In genomic region chr16:58198739-58199411, GRCh38 we compare ENCODE assay signal across 8 cellular contexts. TPM values are rescaled to one million over a fixed set of nuclear protein-coding genes. Genes with fewer than 3 reads are reported as not detected.
DNase-seq lines count a peak whose midpoint lies in the region; ATAC-seq, FAIRE-seq and TF ChIP-seq lines count a peak whose summit lies in the region.

No MANE protein-coding gene starts in this region.

- peak overlapping the region; percentile 16 for H3K27ac Mint-ChIP-seq in activated CD8-positive, alpha-beta T cell treated with anti-CD3 and anti-CD28 coated beads for 36 hours

- intact Hi-C loops in activated CD8-positive, alpha-beta T cell treated with anti-CD3 and anti-CD28 coated beads for 36 hours (cut with micrococcal nuclease) = no loop called here
- intact Hi-C loops in colonic mucosa (cut with DNase I) = loop anchor here (5.0 kb wide), 1 partner anchor 172 kb away; the partner anchor contains the start of gene MMP15

- peak overlapping the region; percentile 72 for H3K4me3 Mint-ChIP-seq in activated CD8-positive, alpha-beta T cell treated with anti-CD3 and anti-CD28 coated beads for 36 hours

- peaks cover 6 to 16% of the 10 kb centered on the region in 2 experiments for H3K36me3 ChIP-seq in keratinocyte (ENCODE audit: control insufficient read depth in 2 of 2, extremely low read depth in 1 of 2, insufficient read depth in 2 of 2, low read length in 2 of 2)
- no peaks in the 10 kb centered on the region for H3K36me3 ChIP-seq in colonic mucosa

- no peak for DNase-seq in A549 (ENCODE audit: low read depth in 1 of 2, low spot score in 1 of 2)
- no peak for DNase-seq in GM19239 (ENCODE audit: insufficient read length, low spot score)
- no peak for DNase-seq in activated CD8-positive, alpha-beta T cell treated with anti-CD3 and anti-CD28 coated beads for 36 hours
- no peak for DNase-seq in keratinocyte (ENCODE audit: low read depth, low spot score)
- no peak for DNase-seq in colonic mucosa
- DNase-seq in SIG-M5 (lab: John Stamatoyannopoulos, UW) = no peak

- H2AFZ ChIP-seq in keratinocyte (ENCODE audit: control insufficient read depth, low read length) = peak overlapping the region; percentile 92

- FAIRE-seq in A549 (lab: Jason Lieb, UNC) (no peak), GM19239 (lab: Jason Lieb, UNC) (peak; percentile 18), keratinocyte (lab: Jason Lieb, UNC) (no peak)

- no peaks in the 10 kb centered on the region for H4K20me1 ChIP-seq in keratinocyte (ENCODE audit: control insufficient read depth, extremely low read depth, insufficient read depth, low read length)

- TF ChIP-seq POLR2A in A549 (IDR thresholded peaks at IDR 0.05; ENCODE audit: low read length) = no peak

- no peaks in the 10 kb centered on the region for H3K27me3 ChIP-seq in keratinocyte (ENCODE audit: control insufficient read depth, extremely low read depth, insufficient read depth, low read length)
- no peaks in the 10 kb centered on the region for H3K27me3 ChIP-seq in colonic mucosa

- dilution Hi-C loops in keratinocyte (cut with MboI; ENCODE audit: extremely low pct_ligation_motif_present, low sequenced_read_pairs) = no loop called here

- no peaks in the 10 kb centered on the region for H3K9me3 Mint-ChIP-seq in activated CD8-positive, alpha-beta T cell treated with anti-CD3 and anti-CD28 coated beads for 36 hours

- H3K9ac ChIP-seq in keratinocyte (ENCODE audit: control insufficient read depth, extremely low read depth, insufficient read depth, low read length) = no peak overlapping the region
- H3K9ac ChIP-seq in colonic mucosa (ENCODE audit: low read depth in 2 of 2, low read length in 2 of 2) = no peak overlapping the region

- no peak for TF ChIP-seq EP300 in A549 (IDR thresholded peaks at IDR 0.05)

- H3K4me3 ChIP-seq in A549 = peak overlapping the region; percentile 95; the same call in 1 of the 3 replicates
- H3K4me3 ChIP-seq in keratinocyte (ENCODE audit: control insufficient read depth in 2 of 3, extremely low read depth in 1 of 3, insufficient read depth in 2 of 3, low read depth in 1 of 3, low read length in 3 of 3) = peak overlapping the region in 1 of 3 experiments; percentile 71
- no peak overlapping the region for H3K4me3 ChIP-seq in colonic mucosa

- H3K27ac ChIP-seq in A549 = peak overlapping the region in 1 of 2 experiments; percentile 97; a peak in 4 of 6 replicates
- H3K27ac ChIP-seq in keratinocyte (ENCODE audit: control insufficient read depth, insufficient read depth, low read length) = no peak overlapping the region
- no peak overlapping the region for H3K27ac ChIP-seq in colonic mucosa

- TF ChIP-seq RAD21 in A549 (conservative IDR thresholded peaks at IDR 0.05 in 1 of 2, IDR thresholded peaks at IDR 0.05 in 1 of 2) = no peak

- 82% methylated on average over 3 of the region's 3 CpGs for WGBS in A549 (ENCODE audit: missing lambda C conversion rate)

- no peaks in the 10 kb centered on the region for H3K9me1 ChIP-seq in keratinocyte (ENCODE audit: control insufficient read depth, extremely low read depth, insufficient read depth, low read length)

- peaks cover 9% of the 10 kb centered on the region for H3K27me3 Mint-ChIP-seq in activated CD8-positive, alpha-beta T cell treated with anti-CD3 and anti-CD28 coated beads for 36 hours

- H3K4me1 ChIP-seq in A549 (peaks cover 12% of the 10 kb centered on the region), keratinocyte (ENCODE audit: control insufficient read depth, extremely low read depth, insufficient read depth, low read length) (peaks cover 13% of the 10 kb centered on the region), colonic mucosa (no peaks in the 10 kb centered on the region)

- POLR2A ChIA-PET in A549 (lab: Yijun Ruan, JAX) = interaction anchor here (0.5 to 1.4 kb wide), 2 partner anchors 14 to 69 kb away, joined by 4 to 9 read pairs; partner anchors contain the start of gene CFAP20
- POLR2A ChIA-PET in activated CD8-positive, alpha-beta T cell treated with anti-CD3 and anti-CD28 coated beads for 36 hours (lab: Charles Lee) = interaction anchor here (1.0 kb wide), 1 partner anchor 9 kb away, joined by 3 read pairs; no protein-coding TSS in a partner anchor

- H3K4me1 Mint-ChIP-seq in activated CD8-positive, alpha-beta T cell treated with anti-CD3 and anti-CD28 coated beads for 36 hours (ENCODE audit: low read depth) = peaks cover 34% of the 10 kb centered on the region

- peaks cover 35% of the 10 kb centered on the region for H3K79me2 ChIP-seq in keratinocyte (ENCODE audit: control insufficient read depth, insufficient read depth, low read length)

- H3K9me3 ChIP-seq in A549 = no peaks in the 10 kb centered on the region
- H3K9me3 ChIP-seq in keratinocyte (ENCODE audit: control insufficient read depth, low read depth, low read length) = no peaks in the 10 kb centered on the region
- no peaks in the 10 kb centered on the region for H3K9me3 ChIP-seq in colonic mucosa

- CTCF ChIA-PET in A549 (lab: Yijun Ruan, JAX) = interaction anchor here (0.6 to 1.6 kb wide), 10 partner anchors 9 to 290 kb away, joined by 3 to 6 read pairs (median 3); no protein-coding TSS in a partner anchor
- CTCF ChIA-PET in activated CD8-positive, alpha-beta T cell treated with anti-CD3 and anti-CD28 coated beads for 36 hours (lab: Charles Lee) = interaction anchor here (0.7 kb wide), 3 partner anchors 8 to 13 kb away, joined by 3 to 4 read pairs (median 3); no protein-coding TSS in a partner anchor

- H3K4me2 ChIP-seq in A549 (peak overlapping the region; percentile 96), keratinocyte (ENCODE audit: control insufficient read depth, extremely low read depth, insufficient read depth, low read depth, low read length) (peak overlapping the region; percentile 89)

- no peak; a peak in 1 of 6 replicates for ATAC-seq in A549
- no peak for ATAC-seq in activated CD8-positive, alpha-beta T cell treated with anti-CD3 and anti-CD28 coated beads for 36 hours
- no peak for ATAC-seq in esophagus mucosa
- ATAC-seq in activated CD4-positive, CD25-positive, alpha-beta regulatory T cell treated with anti-CD3 and anti-CD28 coated beads, Interleukin-2, amount 50 U/mL, for 24 hours = no peak

- no peak for TF ChIP-seq CTCF in A549 (IDR thresholded peaks at IDR 0.05)
- TF ChIP-seq CTCF in activated CD8-positive, alpha-beta T cell treated with anti-CD3 and anti-CD28 coated beads for 36 hours (IDR thresholded peaks at IDR 0.05) = no peak
- TF ChIP-seq CTCF in keratinocyte (optimal IDR thresholded peaks at IDR 0.05 in 1 of 3, IDR thresholded peaks at IDR 0.05 in 1 of 3, conservative IDR thresholded peaks at IDR 0.05 in 1 of 3; ENCODE audit: extremely low read depth in 1 of 3, insufficient read depth in 2 of 3, low read length in 3 of 3) = no peak
- TF ChIP-seq CTCF in colonic mucosa (IDR thresholded peaks at IDR 0.05) = no peak

- H3K36me3 Mint-ChIP-seq in activated CD8-positive, alpha-beta T cell treated with anti-CD3 and anti-CD28 coated beads for 36 hours (ENCODE audit: low read depth) = peaks cover 21% of the 10 kb centered on the region

TF ChIP-seq in A549, 52 proteins besides CTCF, POLR2A, EP300 and RAD21:
- TF ChIP-seq MYC (IDR thresholded peaks at IDR 0.05; ENCODE audit: borderline replicate concordance, low read length) (no peak), ZFP36 (IDR thresholded peaks at IDR 0.05; ENCODE audit: borderline replicate concordance, partially characterized antibody) (peak; percentile 38), FOSB (CRISPR knock-in tag; IDR thresholded peaks at IDR 0.05) (no peak), RFX5 (IDR thresholded peaks at IDR 0.05) (no peak), MAZ (IDR thresholded peaks at IDR 0.05; ENCODE audit: borderline replicate concordance, low read depth, low read length) (no peak), CBX8 (IDR thresholded peaks at IDR 0.05) (no peak), PHF8 (IDR thresholded peaks at IDR 0.05; ENCODE audit: borderline replicate concordance, low read depth) (no peak)

RNA-seq across cellular contexts. Expression of gene CSNK2A2, which starts 1.0 kb away (rescaled TPM):
- polyA plus RNA-seq in A549 (2011; rRNA removed) (47.6 and 64.3 TPM in 2 replicates), A549 (2017; fragmentation: RNase III; extraction: RNeasy Plus Mini Kit Qiagen cat#74134 plus additional on column Dnase treatment) (42.5 to 44.3 TPM (median 44.0 TPM) in 3 replicates), keratinocyte (33.0 to 72.2 TPM (median 49.6 TPM) in 3 replicates)
- polyA plus RNA-seq in A549 (2012; cell fraction: cytosol; rRNA removed) = 25.7 and 26.5 TPM in 2 replicates
- 14.6 and 21.9 TPM in 2 replicates for polyA plus RNA-seq in A549 (2012; cell fraction: nucleus; rRNA removed)
- polyA minus RNA-seq in A549 (2011; rRNA and poly(A)+ RNA removed) = 97.5 and 100.0 TPM in 2 replicates
- 10 to 100 TPM; 97.5 to 99.0 TPM for total RNA-seq in activated CD8-positive, alpha-beta T cell treated with anti-CD3 and anti-CD28 coated beads for 36 hours
- polyA plus RNA-seq in keratinocyte (2011; ENCODE audit: low read depth) = 115 TPM
- polyA plus RNA-seq in keratinocyte (2011; cell fraction: cytosol; rRNA removed) = 53.9 and 84.8 TPM in 2 replicates
- 55.7 and 64.3 TPM in 2 replicates for polyA plus RNA-seq in keratinocyte (2011; cell fraction: nucleus; rRNA removed)
- 52.1 and 85.3 TPM in 2 replicates for polyA plus RNA-seq in keratinocyte (2012; ENCODE audit: low replicate concordance)
- 59.2 to 98.7 TPM (median 64.5 TPM) in 3 replicates for polyA minus RNA-seq in keratinocyte
- polyA minus RNA-seq in keratinocyte (2011; cell fraction: cytosol; rRNA and poly(A)+ RNA removed) = 40.7 TPM
- polyA minus RNA-seq in keratinocyte (2011; cell fraction: nucleus; rRNA and poly(A)+ RNA removed) = 24.5 and 51.0 TPM in 2 replicates
- total RNA-seq in esophagus mucosa (45.8 TPM), colonic mucosa (10 to 100 TPM; 53.4 to 62.0 TPM)
